ENCODE assay signal across 8 cellular contexts in the genomic region with DNA sequence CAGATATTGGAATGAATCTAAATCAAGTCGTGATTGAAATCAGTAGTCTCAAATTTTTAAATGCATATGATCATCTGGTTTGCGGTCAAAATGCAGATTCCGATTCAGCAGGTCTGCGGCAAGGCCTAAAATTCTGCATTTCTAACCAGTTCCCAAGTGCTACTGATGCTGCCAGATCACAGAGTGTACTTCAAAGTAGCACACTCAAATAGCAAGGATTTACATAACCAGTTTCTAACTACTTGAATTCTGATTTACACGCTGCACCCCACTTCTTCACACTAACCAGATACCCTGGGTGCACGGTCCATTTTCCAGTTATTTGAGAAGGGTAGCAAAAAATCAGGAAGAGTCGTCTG. TPM values are rescaled to one million over a fixed set of nuclear protein-coding genes. Genes with fewer than 3 reads are reported as not detected.
DNase-seq lines count a peak whose midpoint lies in the region; ATAC-seq and TF ChIP-seq lines count a peak whose summit lies in the region.

No MANE protein-coding gene starts in this region.

- H3K4me1 ChIP-seq in stomach smooth muscle (ENCODE audit: control insufficient read depth, insufficient read depth, low read length): peaks cover 5% of the 10 kb centered on the region

- peak; percentile 25 for ATAC-seq in HG03565 (IDR thresholded peaks at IDR 0.05; ENCODE audit: unreplicated experiment)

- H3K9me3 Mint-ChIP-seq in activated T-cell treated with anti-CD3 and anti-CD28 coated beads, Interleukin-2, amount 50 U/mL, for 24 hours: no peaks in the 10 kb centered on the region
- no peaks in the 10 kb centered on the region for H3K9me3 Mint-ChIP-seq in activated naive CD8-positive, alpha-beta T cell treated with anti-CD3 and anti-CD28 coated beads for 36 hours

- DNase-seq in activated T-cell treated with anti-CD3 and anti-CD28 coated beads, Interleukin-2, amount 50 U/mL, for 24 hours: no peak
- DNase-seq in activated T-cell treated with anti-CD3 and anti-CD28 coated beads, Interleukin-2, amount 50 U/mL, for 48 hours: no peak
- DNase-seq in activated naive CD8-positive, alpha-beta T cell treated with anti-CD3 and anti-CD28 coated beads for 36 hours: peak; percentile 3
- DNase-seq in GM10266 (ENCODE audit: extremely low spot score): no peak
- DNase-seq in mucosa of gallbladder (ENCODE audit: low spot score): no peak

- peaks cover 17% of the 10 kb centered on the region for H3K4me1 Mint-ChIP-seq in activated T-cell treated with anti-CD3 and anti-CD28 coated beads, Interleukin-2, amount 50 U/mL, for 24 hours (ENCODE audit: low read depth)
- peaks cover 9% of the 10 kb centered on the region for H3K4me1 Mint-ChIP-seq in activated naive CD8-positive, alpha-beta T cell treated with anti-CD3 and anti-CD28 coated beads for 36 hours

- H3K4me3 Mint-ChIP-seq in activated T-cell treated with anti-CD3 and anti-CD28 coated beads, Interleukin-2, amount 50 U/mL, for 24 hours: peak overlapping the region; percentile 85
- H3K4me3 Mint-ChIP-seq in activated naive CD8-positive, alpha-beta T cell treated with anti-CD3 and anti-CD28 coated beads for 36 hours: peak overlapping the region; percentile 88

- H3K9ac ChIP-seq in stomach smooth muscle (ENCODE audit: low read length in 2 of 2): peak overlapping the region; percentile 76 to 78

- peaks cover 20% of the 10 kb centered on the region for H3K27me3 Mint-ChIP-seq in activated T-cell treated with anti-CD3 and anti-CD28 coated beads, Interleukin-2, amount 50 U/mL, for 24 hours
- H3K27me3 Mint-ChIP-seq in activated naive CD8-positive, alpha-beta T cell treated with anti-CD3 and anti-CD28 coated beads for 36 hours: no peaks in the 10 kb centered on the region

- H3K27me3 ChIP-seq in layer of hippocampus (ENCODE audit: control insufficient read depth, insufficient read depth, low read length): no peaks in the 10 kb centered on the region
- no peaks in the 10 kb centered on the region for H3K27me3 ChIP-seq in stomach smooth muscle (ENCODE audit: control insufficient read depth in 1 of 2, insufficient read depth in 2 of 2, low read length in 2 of 2)

- H3K36me3 ChIP-seq in stomach smooth muscle (ENCODE audit: control insufficient read depth in 2 of 2, insufficient read depth in 2 of 2, low read length in 2 of 2): no peaks in the 10 kb centered on the region

- peak overlapping the region; percentile 61 to 86 for H3K4me3 ChIP-seq in stomach smooth muscle (ENCODE audit: low read length in 2 of 2)

- H3K9me3 ChIP-seq in stomach smooth muscle (ENCODE audit: control insufficient read depth in 2 of 2, low read length in 2 of 2): no peaks in the 10 kb centered on the region

- peaks cover 3% of the 10 kb centered on the region for H3K36me3 Mint-ChIP-seq in activated T-cell treated with anti-CD3 and anti-CD28 coated beads, Interleukin-2, amount 50 U/mL, for 24 hours (ENCODE audit: low read depth)
- H3K36me3 Mint-ChIP-seq in activated naive CD8-positive, alpha-beta T cell treated with anti-CD3 and anti-CD28 coated beads for 36 hours: peaks cover 4% of the 10 kb centered on the region

- H3K27ac ChIP-seq in layer of hippocampus (ENCODE audit: low read depth, low read length) (peak overlapping the region; percentile 73), stomach smooth muscle (ENCODE audit: low read length) (peak overlapping the region; percentile 58)

- TF ChIP-seq CTCF in GM10266 (IDR thresholded peaks at IDR 0.05; ENCODE audit: control insufficient read depth, insufficient read depth, low read depth, missing control alignments): no peak

- peak overlapping the region; percentile 93 for H3K27ac Mint-ChIP-seq in activated T-cell treated with anti-CD3 and anti-CD28 coated beads, Interleukin-2, amount 50 U/mL, for 24 hours
- peak overlapping the region; percentile 90 for H3K27ac Mint-ChIP-seq in activated naive CD8-positive, alpha-beta T cell treated with anti-CD3 and anti-CD28 coated beads for 36 hours

RNA-seq across cellular contexts. Expression of gene MBTPS2, which starts 0.8 kb away (rescaled TPM):
- total RNA-seq in activated naive CD8-positive, alpha-beta T cell treated with anti-CD3 and anti-CD28 coated beads for 36 hours: 10 to 100 TPM; 10.7 to 12.2 TPM
- total RNA-seq in mucosa of gallbladder: 11.9 TPM

RNA-seq across cellular contexts. Expression of gene YY2, which starts 15.6 kb away (rescaled TPM):
- total RNA-seq in activated naive CD8-positive, alpha-beta T cell treated with anti-CD3 and anti-CD28 coated beads for 36 hours: 1 to 10 TPM; 2.5 TPM
- 1.9 TPM for total RNA-seq in mucosa of gallbladder
